ENCODE assay signal across 7 cellular contexts in the genomic region with DNA sequence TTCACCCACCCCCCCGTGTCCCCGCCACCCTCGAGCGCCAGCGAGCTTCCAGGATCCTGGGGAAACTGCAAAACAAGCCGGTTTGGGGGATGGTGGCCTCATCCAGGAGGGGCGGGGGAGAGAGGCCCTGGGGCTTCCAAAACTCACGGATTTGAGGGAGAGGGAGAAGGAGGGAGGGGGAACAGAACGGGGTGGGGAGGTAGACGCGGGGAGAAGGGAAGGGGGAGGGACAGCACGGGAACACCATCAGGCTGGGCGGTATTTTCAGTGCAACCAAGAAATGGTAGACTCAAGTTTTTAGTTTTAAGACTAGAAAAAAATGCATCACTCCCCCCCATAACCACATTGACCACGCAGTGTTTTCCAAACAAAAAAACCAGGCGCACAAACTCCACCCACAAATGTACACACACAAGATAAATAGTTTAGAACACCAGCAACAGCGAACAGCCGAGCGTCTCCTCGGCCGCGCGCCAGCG. TPM values are rescaled to one million over a fixed set of nuclear protein-coding genes. Genes with fewer than 3 reads are reported as not detected.
DNase-seq lines count a peak whose midpoint lies in the region; ATAC-seq and TF ChIP-seq lines count a peak whose summit lies in the region.
"Had no signal": no experiment of that assay in that cellular context is flagged by ENCODE, and none has a peak within 500 bp of the region (broad histone marks: within the 10 kb centered on the region; RNA-seq: fewer than 3 reads in every experiment).

No MANE protein-coding gene starts in this region.

- H3K4me3 ChIP-seq in fibroblast of the aortic adventitia (ENCODE audit: low read depth, low read length) (peak overlapping the region; percentile 39), suprapubic skin (peak overlapping the region; percentile 62)

- no peaks in the 10 kb centered on the region for H3K9me3 ChIP-seq in suprapubic skin

- no peaks in the 10 kb centered on the region for H3K9me3 Mint-ChIP-seq in activated T-cell treated with anti-CD3 and anti-CD28 coated beads, Interleukin-2, amount 50 U/mL, for 72 hours

- peaks cover 38% of the 10 kb centered on the region for H3K27me3 Mint-ChIP-seq in activated T-cell treated with anti-CD3 and anti-CD28 coated beads, Interleukin-2, amount 50 U/mL, for 72 hours (ENCODE audit: low read depth)

- TF ChIP-seq CTCF in fibroblast of the aortic adventitia (IDR thresholded peaks at IDR 0.05; ENCODE audit: insufficient read depth, low read length): no peak
- no peak for TF ChIP-seq CTCF in suprapubic skin (IDR thresholded peaks at IDR 0.05)

- H3K4me1 Mint-ChIP-seq in activated T-cell treated with anti-CD3 and anti-CD28 coated beads, Interleukin-2, amount 50 U/mL, for 72 hours (ENCODE audit: low read depth): peaks cover 15% of the 10 kb centered on the region

- no peak overlapping the region for H3K27ac Mint-ChIP-seq in activated T-cell treated with anti-CD3 and anti-CD28 coated beads, Interleukin-2, amount 50 U/mL, for 72 hours

- no peaks in the 10 kb centered on the region for H3K36me3 ChIP-seq in suprapubic skin

- TF ChIP-seq EP300 in suprapubic skin (IDR thresholded peaks at IDR 0.05): no peak

- no peaks in the 10 kb centered on the region for H3K36me3 Mint-ChIP-seq in activated T-cell treated with anti-CD3 and anti-CD28 coated beads, Interleukin-2, amount 50 U/mL, for 72 hours (ENCODE audit: insufficient read depth in 2 of 2)

- H3K27ac ChIP-seq in suprapubic skin: peak overlapping the region; percentile 69

- ATAC-seq in activated T-cell treated with anti-CD3 and anti-CD28 coated beads, Interleukin-2, amount 50 U/mL, for 72 hours (replicated peaks in 1 of 2): no peak
- ATAC-seq: left colon had no signal

- peaks cover 44% of the 10 kb centered on the region for H3K27me3 ChIP-seq in suprapubic skin

- peaks cover 80% of the 10 kb centered on the region for H3K4me1 ChIP-seq in suprapubic skin

- TF ChIP-seq POLR2A in suprapubic skin (IDR thresholded peaks at IDR 0.05): no peak

- DNase-seq in activated T-cell treated with anti-CD3 and anti-CD28 coated beads, Interleukin-2, amount 50 U/mL, for 72 hours: no peak
- DNase-seq in activated T-cell treated with anti-CD3 and anti-CD28 coated beads, Interleukin-2, amount 50 U/mL, for 1 hour: no peak
- DNase-seq in fibroblast of the aortic adventitia (ENCODE audit: low read depth): no peak
- no peak for DNase-seq in suprapubic skin (ENCODE audit: low spot score in 2 of 2)
- no peak for DNase-seq in NCI-H1105 (lab: John Stamatoyannopoulos, UW)
- DNase-seq in amniotic stem cell (lab: John Stamatoyannopoulos, UW): no peak

- WGBS in suprapubic skin: 6% methylated on average over 15 of the region's 23 CpGs

- peak overlapping the region; percentile 87 to 91 for H3K4me3 Mint-ChIP-seq in activated T-cell treated with anti-CD3 and anti-CD28 coated beads, Interleukin-2, amount 50 U/mL, for 72 hours

RNA-seq across cellular contexts. Expression of gene NRARP, which starts 1.4 kb away (rescaled TPM):
- total RNA-seq in activated T-cell treated with anti-CD3 and anti-CD28 coated beads, Interleukin-2, amount 50 U/mL, for 72 hours: 1 to 10 TPM; 1.6 to 2.0 TPM
- total RNA-seq in fibroblast of the aortic adventitia (ENCODE audit: low replicate concordance) (0.09 TPM in 1 of 2 replicates, not detected in the other), suprapubic skin (10 to 100 TPM; 25.3 to 69.0 (median 65.5) TPM)

RNA-seq across cellular contexts. Expression of gene TOR4A, which starts 23.1 kb away (rescaled TPM):
- total RNA-seq in activated T-cell treated with anti-CD3 and anti-CD28 coated beads, Interleukin-2, amount 50 U/mL, for 72 hours: 1 to 10 TPM; 4.3 to 8.3 TPM
- total RNA-seq in fibroblast of the aortic adventitia (ENCODE audit: low replicate concordance) (12.6 and 31.3 TPM in 2 replicates), suprapubic skin (1 to 10 TPM; 3.5 to 9.2 (median 4.4) TPM)

RNA-seq across cellular contexts. Expression of gene NELFB, which starts 45.5 kb away (rescaled TPM):
- total RNA-seq in activated T-cell treated with anti-CD3 and anti-CD28 coated beads, Interleukin-2, amount 50 U/mL, for 72 hours: 10 to 100 TPM; 53.1 to 56.6 TPM
- total RNA-seq in fibroblast of the aortic adventitia (ENCODE audit: low replicate concordance) (27.1 and 43.7 TPM in 2 replicates), suprapubic skin (10 to 100 TPM; 45.0 to 54.2 (median 50.9) TPM)

RNA-seq across cellular contexts. Expression of gene STPG3, which starts 49.6 kb away (rescaled TPM):
- under 1 TPM in 1 of 2 donors, not detected in 1; 0.63 TPM for total RNA-seq in activated T-cell treated with anti-CD3 and anti-CD28 coated beads, Interleukin-2, amount 50 U/mL, for 72 hours
- not detected in 2 replicates for total RNA-seq in fibroblast of the aortic adventitia (ENCODE audit: low replicate concordance)
- 1 to 10 TPM in 1 of 4 donors, not detected in 3; 1.2 TPM for total RNA-seq in suprapubic skin
- total RNA-seq: left colon had no signal

RNA-seq across cellular contexts. Expression of gene TUBB4B, which starts 59.6 kb away (rescaled TPM):
- total RNA-seq in activated T-cell treated with anti-CD3 and anti-CD28 coated beads, Interleukin-2, amount 50 U/mL, for 72 hours: 100 to 1,000 TPM; 122 to 128 TPM
- 21.8 and 195 TPM in 2 replicates for total RNA-seq in fibroblast of the aortic adventitia (ENCODE audit: low replicate concordance)
- 100 to 1,000 TPM; 225 to 708 (median 639) TPM for total RNA-seq in suprapubic skin

Comparison
In these comparisons a context has a peak if more than half of its experiments do, and no peak if none do; other contexts are left out.
1. RNA of gene NRARP, which starts 1.4 kb away (total RNA-seq): 25.3 to 69.0 TPM in suprapubic skin; 1.6 to 2.0 TPM in activated T-cell treated with anti-CD3 and anti-CD28 coated beads, Interleukin-2, amount 50 U/mL, for 72 hours and 0.09 TPM in fibroblast of the aortic adventitia; every median in the first group is over 4 times any median in the second.